In genomic region chr10:12910835-12911234, GRCh38 we compare ENCODE assay signal across 8 cellular contexts.
"Had no signal": no experiment of that assay in that cellular context is flagged by ENCODE, and none has a peak within 500 bp of the region (broad histone marks: within the 10 kb centered on the region; RNA-seq: fewer than 3 reads in every experiment).

No MANE protein-coding gene starts in this region.

- DNase-seq: GM23248, GOT3, H7, HFFc6, KBM-7 had no signal

- H2AFZ ChIP-seq: GM23248 had no signal

- H3K36me3 ChIP-seq: HAP-1 had no signal

- H3K4me1 Mint-ChIP-seq: IgD-negative memory B cell had no signal

- H3K9ac ChIP-seq: GM23248 had no signal

- H3K4me1 ChIP-seq: HAP-1 had no signal

- H3K4me3 ChIP-seq: GM23248, HAP-1 had no signal

- H3K27ac ChIP-seq: GM23248, HL-60 had no signal

- H3K36me3 Mint-ChIP-seq: IgD-negative memory B cell had no signal

- H3K9me3 ChIP-seq: HAP-1 had no signal

- H3K27ac Mint-ChIP-seq: HFFc6, IgD-negative memory B cell had no signal

- H3K4me3 Mint-ChIP-seq: HFFc6, IgD-negative memory B cell had no signal
